Comparison of ENCODE assay signal across 8 cellular contexts in the genomic region with DNA sequence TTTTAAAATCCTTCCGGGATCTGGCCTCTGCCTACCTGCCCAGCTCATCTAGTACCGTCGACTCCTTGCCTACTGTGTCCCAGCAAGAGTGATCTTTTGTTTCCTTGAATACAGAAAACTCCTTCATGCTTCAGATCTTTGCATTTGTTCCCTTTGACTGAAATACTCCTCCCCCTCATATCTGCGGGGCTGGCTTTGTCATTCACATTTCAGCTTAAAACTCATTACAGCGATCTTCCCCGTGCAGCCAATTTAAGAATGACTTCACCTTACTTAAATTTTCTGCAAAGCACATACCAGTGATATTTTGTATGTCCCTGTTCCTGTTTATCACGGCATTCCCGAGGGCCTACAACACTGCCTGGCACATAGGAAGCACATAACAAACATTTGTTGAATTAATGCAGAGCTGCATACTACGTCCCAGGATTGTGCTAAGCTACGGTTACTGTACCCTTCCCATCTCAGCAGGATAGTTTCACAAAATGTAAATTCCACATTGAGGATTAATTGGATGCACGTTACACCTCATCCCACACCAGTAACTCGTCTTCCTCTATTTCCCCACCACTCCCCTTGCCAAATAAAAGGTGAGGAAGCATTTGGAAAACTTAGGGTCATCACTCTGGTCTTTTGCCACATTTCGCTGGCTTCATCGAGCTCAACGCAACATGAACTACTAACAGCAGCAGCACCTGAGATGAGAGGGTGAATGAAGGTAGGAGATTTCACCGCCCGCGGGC. TPM values are rescaled to one million over a fixed set of nuclear protein-coding genes. Genes with fewer than 3 reads are reported as not detected.
DNase-seq lines count a peak whose midpoint lies in the region; ATAC-seq, FAIRE-seq and TF ChIP-seq lines count a peak whose summit lies in the region.

No MANE protein-coding gene starts in this region.

- peak overlapping the region; percentile 57 to 90 (median 77) for H3K27ac Mint-ChIP-seq in CD4-positive, CD25-positive, alpha-beta regulatory T cell

- POLR2A ChIA-PET in endothelial cell of umbilical vein (lab: Charles Lee) = interaction anchor here (0.5 to 1.1 kb wide), 3 partner anchors 52 to 671 kb away, joined by 3 to 16 read pairs (median 9); no protein-coding TSS in a partner anchor

- CTCF ChIA-PET in endothelial cell of umbilical vein (lab: Charles Lee) = interaction anchor here (0.7 to 2.2 kb wide), 4 partner anchors 12 to 145 kb away, joined by 3 to 17 read pairs (median 4); no protein-coding TSS in a partner anchor

- intact Hi-C loops in endothelial cell of umbilical vein (cut with micrococcal nuclease) = loop anchor here (1.0 to 5.0 kb wide), 9 partner anchors 49 to 440 kb away; partner anchors contain the start of gene COX20

- DNase-seq in CD4-positive, CD25-positive, alpha-beta regulatory T cell = no peak
- peak; percentile 25 for DNase-seq in NT2/D1 (ENCODE audit: low read depth, low spot score)
- DNase-seq in endothelial cell of umbilical vein (ENCODE audit: low read depth, low spot score) = no peak
- DNase-seq in NCI-H1105 (lab: John Stamatoyannopoulos, UW) = no peak
- DNase-seq in stimulated activated CD8-positive, alpha-beta memory T cell treated with anti-CD3 and anti-CD28 coated beads, Interleukin-4, amount 100 ng/mL, for 48 hours = no peak
- DNase-seq in ecto neural progenitor cell (ENCODE audit: low spot score) = no peak
- DNase-seq in globus pallidus (ENCODE audit: low spot score) = no peak

- no peaks in the 10 kb centered on the region for H4K20me1 ChIP-seq in endothelial cell of umbilical vein (replicated peaks; ENCODE audit: control insufficient read depth, extremely low read depth, insufficient read depth, low read length)

- peak overlapping the region; percentile 100 for H2AFZ ChIP-seq in endothelial cell of umbilical vein (ENCODE audit: low read depth, low read length)

- H3K4me2 ChIP-seq in endothelial cell of umbilical vein (ENCODE audit: insufficient read depth, low read length) = peak overlapping the region; percentile 97

- peak overlapping the region; percentile 82 to 93 (median 86) for H3K4me3 Mint-ChIP-seq in CD4-positive, CD25-positive, alpha-beta regulatory T cell

- no peaks in the 10 kb centered on the region for H3K9me3 Mint-ChIP-seq in CD4-positive, CD25-positive, alpha-beta regulatory T cell

- FAIRE-seq in endothelial cell of umbilical vein (lab: Jason Lieb, UNC) = no peak

- peaks cover 36% of the 10 kb centered on the region for H3K4me1 ChIP-seq in CD4-positive, CD25-positive, alpha-beta regulatory T cell (ENCODE audit: control insufficient read depth, insufficient read depth, low read length, poor library complexity, severe bottlenecking)
- no peaks in the 10 kb centered on the region for H3K4me1 ChIP-seq in NT2/D1 (ENCODE audit: insufficient read depth, insufficient read length)
- peaks cover 16% of the 10 kb centered on the region for H3K4me1 ChIP-seq in endothelial cell of umbilical vein (ENCODE audit: control insufficient read depth, extremely low read depth, insufficient read depth, low read length)
- H3K4me1 ChIP-seq in neutrophil (ENCODE audit: control insufficient read depth in 1 of 2, insufficient read depth in 1 of 2, low read depth in 1 of 2, low read length in 1 of 2) = peaks cover 26 to 29% of the 10 kb centered on the region in 2 experiments

- H3K9me1 ChIP-seq in endothelial cell of umbilical vein (replicated peaks; ENCODE audit: control insufficient read depth, extremely low read depth, insufficient read depth, low read length) = no peaks in the 10 kb centered on the region

- no peaks in the 10 kb centered on the region for H3K9me3 ChIP-seq in CD4-positive, CD25-positive, alpha-beta regulatory T cell (ENCODE audit: control insufficient read depth in 2 of 2, low read length in 2 of 2)
- no peaks in the 10 kb centered on the region for H3K9me3 ChIP-seq in NT2/D1 (ENCODE audit: insufficient read depth, low read length)
- H3K9me3 ChIP-seq in endothelial cell of umbilical vein (replicated peaks; ENCODE audit: control insufficient read depth, insufficient read depth, low read length) = no peaks in the 10 kb centered on the region
- H3K9me3 ChIP-seq in neutrophil = no peaks in the 10 kb centered on the region

- TF ChIP-seq POLR2A in endothelial cell of umbilical vein (IDR thresholded peaks at IDR 0.05; ENCODE audit: low read depth, low read length) = no peak

- TF ChIP-seq CTCF in endothelial cell of umbilical vein (IDR thresholded peaks at IDR 0.05; ENCODE audit: extremely low read depth in 1 of 2, insufficient read depth in 1 of 2, low read depth in 1 of 2, low read length in 2 of 2) = no peak
- TF ChIP-seq CTCF in neutrophil (IDR thresholded peaks at IDR 0.05) = no peak

- H3K79me2 ChIP-seq in endothelial cell of umbilical vein (ENCODE audit: control insufficient read depth, insufficient read depth, low read length) = peaks cover 36% of the 10 kb centered on the region

- H3K27ac ChIP-seq in CD4-positive, CD25-positive, alpha-beta regulatory T cell (ENCODE audit: insufficient read depth, low read length, poor library complexity, severe bottlenecking) = peak overlapping the region; percentile 84
- peak overlapping the region; percentile 27 for H3K27ac ChIP-seq in endothelial cell of umbilical vein (ENCODE audit: insufficient read depth, low read depth, low read length)
- H3K27ac ChIP-seq in neutrophil = peak overlapping the region; percentile 93

- no peaks in the 10 kb centered on the region for H3K27me3 ChIP-seq in CD4-positive, CD25-positive, alpha-beta regulatory T cell (ENCODE audit: control insufficient read depth, insufficient read depth, low read length)
- H3K27me3 ChIP-seq in NT2/D1 (ENCODE audit: insufficient read depth, insufficient read length) (no peaks in the 10 kb centered on the region), endothelial cell of umbilical vein (ENCODE audit: control insufficient read depth in 2 of 2, insufficient read depth in 2 of 2, low read length in 2 of 2) (peaks cover 2 to 3% of the 10 kb centered on the region in 2 experiments), neutrophil (no peaks in the 10 kb centered on the region)

- peak overlapping the region; percentile 79 for H3K4me3 ChIP-seq in CD4-positive, CD25-positive, alpha-beta regulatory T cell (ENCODE audit: low read depth, low read length)
- H3K4me3 ChIP-seq in NT2/D1 (ENCODE audit: insufficient read length, low read depth) = peak overlapping the region; percentile 33
- H3K4me3 ChIP-seq in endothelial cell of umbilical vein (replicated peaks in 1 of 3; ENCODE audit: insufficient read depth in 1 of 3, low read depth in 1 of 3, low read length in 3 of 3) = peak overlapping the region; percentile 47 to 89 (median 73)
- H3K4me3 ChIP-seq in neutrophil (ENCODE audit: low read depth in 1 of 2, low read length in 1 of 2) = peak overlapping the region; percentile 78 to 91

- H3K9ac ChIP-seq in NT2/D1 (ENCODE audit: insufficient read length, low read depth) (peak overlapping the region; percentile 39), endothelial cell of umbilical vein (replicated peaks; ENCODE audit: extremely low read depth, insufficient read depth, low read length) (peak overlapping the region; percentile 74)

- TSS peak; percentile 86 for BruUV-seq in endothelial cell of umbilical vein (replicated peaks; lab: Mats Ljungman, UMichigan)

- peaks cover 5 to 19% (median 16%) of the 10 kb centered on the region in 4 donors for H3K4me1 Mint-ChIP-seq in CD4-positive, CD25-positive, alpha-beta regulatory T cell

- peaks cover 7% of the 10 kb centered on the region for H3K27me3 Mint-ChIP-seq in CD4-positive, CD25-positive, alpha-beta regulatory T cell

- ATAC-seq in CD4-positive, CD25-positive, alpha-beta regulatory T cell (ENCODE audit: low read depth in 2 of 2) = no peak

- peaks cover 5% of the 10 kb centered on the region for H3K36me3 Mint-ChIP-seq in CD4-positive, CD25-positive, alpha-beta regulatory T cell

- H3K36me3 ChIP-seq in CD4-positive, CD25-positive, alpha-beta regulatory T cell (ENCODE audit: control insufficient read depth, insufficient read depth, low read length) = peaks cover 2% of the 10 kb centered on the region
- H3K36me3 ChIP-seq in NT2/D1 (ENCODE audit: insufficient read depth, insufficient read length, low read length) (peaks cover 9% of the 10 kb centered on the region), endothelial cell of umbilical vein (ENCODE audit: control insufficient read depth in 2 of 2, extremely low read depth in 1 of 2, insufficient read depth in 2 of 2, low read length in 2 of 2) (peaks cover 0 to 3% of the 10 kb centered on the region in 2 experiments), neutrophil (no peaks in the 10 kb centered on the region)

- dilution Hi-C loops in endothelial cell of umbilical vein (cut with MboI; ENCODE audit: extremely low pct_ligation_motif_present, low sequenced_read_pairs) = no loop called here

TF ChIP-seq in endothelial cell of umbilical vein, 7 proteins besides CTCF, POLR2A, EP300 and RAD21:
- no peak for TF ChIP-seq POLR2AphosphoS5 (IDR thresholded peaks at IDR 0.05; ENCODE audit: insufficient read depth, low read depth, low read length)
- TF ChIP-seq EZH2 (IDR thresholded peaks at IDR 0.05; ENCODE audit: borderline replicate concordance, low read depth, low read length, severe bottlenecking) = no peak
- TF ChIP-seq MAX (IDR thresholded peaks at IDR 0.05; ENCODE audit: insufficient read depth, insufficient read length) = no peak
- TF ChIP-seq MYC (IDR thresholded peaks at IDR 0.05; ENCODE audit: low read depth, low read length) = no peak
- no peak for TF ChIP-seq GATA2 (IDR thresholded peaks at IDR 0.05; ENCODE audit: insufficient read depth, insufficient read length, low read depth, low read length)
- TF ChIP-seq JUN (IDR thresholded peaks at IDR 0.05; ENCODE audit: borderline replicate concordance, insufficient read depth, insufficient read length, low read depth) = no peak
- no peak for TF ChIP-seq FOS (IDR thresholded peaks at IDR 0.05; ENCODE audit: borderline replicate concordance, insufficient read depth, low read length)

RNA-seq across cellular contexts. Expression of gene DESI2, which starts 0.8 kb away (rescaled TPM):
- total RNA-seq in CD4-positive, CD25-positive, alpha-beta regulatory T cell = 21.1 TPM
- polyA plus RNA-seq in CD4-positive, CD25-positive, alpha-beta regulatory T cell = 10 to 100 TPM; 15.6 to 23.7 (median 17.8) TPM
- total RNA-seq in endothelial cell of umbilical vein = 37.2 TPM in 2 replicates
- polyA plus RNA-seq in endothelial cell of umbilical vein = 20.4 and 22.9 TPM in 2 replicates
- 19.7 and 19.9 TPM in 2 replicates for polyA plus RNA-seq in endothelial cell of umbilical vein (2011; cell fraction: cytosol; rRNA removed)
- 23.2 TPM in 2 replicates for polyA plus RNA-seq in endothelial cell of umbilical vein (2011; cell fraction: nucleus; rRNA removed)
- polyA plus RNA-seq in endothelial cell of umbilical vein (2012) = 26.6 and 35.3 TPM in 2 replicates
- 39.5 and 43.1 TPM in 2 replicates for polyA minus RNA-seq in endothelial cell of umbilical vein
- 29.4 TPM for polyA minus RNA-seq in endothelial cell of umbilical vein (2011; cell fraction: cytosol; rRNA and poly(A)+ RNA removed)
- polyA minus RNA-seq in endothelial cell of umbilical vein (2011; cell fraction: nucleus; rRNA and poly(A)+ RNA removed) = 28.5 and 32.0 TPM in 2 replicates

Comparison
In these comparisons a context has a peak if more than half of its experiments do, and no peak if none do; other contexts are left out.
1. H3K27ac ChIP-seq: peak in every context shown above with its lines; median percentile 93 in neutrophil; 84 in CD4-positive, CD25-positive, alpha-beta regulatory T cell; 27 in endothelial cell of umbilical vein.
2. H3K4me3 ChIP-seq: peak in every context shown above with its lines; median percentile 84 in neutrophil; 79 in CD4-positive, CD25-positive, alpha-beta regulatory T cell; 73 in endothelial cell of umbilical vein; 33 in NT2/D1.